ENCODE assay signal across 8 cellular contexts in the genomic region with DNA sequence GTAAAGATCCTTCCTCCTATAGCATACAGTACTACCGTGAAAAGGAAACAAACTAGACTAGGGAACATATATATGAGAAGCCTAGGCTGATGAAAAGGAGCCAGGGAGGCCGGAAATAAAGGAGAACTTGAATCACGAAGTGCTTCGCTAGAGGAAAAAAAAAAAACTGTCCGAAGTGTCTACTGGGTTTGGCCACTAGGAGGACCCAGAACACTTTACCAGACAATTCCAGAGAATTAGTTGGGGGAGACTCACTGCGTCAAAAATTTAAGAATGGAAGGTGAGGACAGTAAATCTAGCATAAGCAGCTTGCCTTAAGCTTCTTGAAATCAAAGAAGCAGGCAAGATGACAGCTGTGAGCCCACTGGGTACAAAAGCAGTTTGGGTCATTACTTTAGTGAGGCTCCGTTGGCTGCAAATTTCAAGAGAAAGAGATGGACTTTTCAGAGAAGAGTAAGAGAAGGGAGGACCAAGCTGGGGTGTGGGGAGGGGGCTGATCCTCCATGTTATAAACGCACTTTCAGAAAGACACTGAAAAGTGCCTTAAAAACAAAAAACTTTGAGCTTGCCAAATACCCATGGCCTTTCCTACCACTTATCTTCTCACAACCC. TPM values are rescaled to one million over a fixed set of nuclear protein-coding genes. Genes with fewer than 3 reads are reported as not detected.
DNase-seq lines count a peak whose midpoint lies in the region; ATAC-seq and TF ChIP-seq lines count a peak whose summit lies in the region.

No MANE protein-coding gene starts in this region.

- H3K36me3 ChIP-seq in right atrium auricular region = no peaks in the 10 kb centered on the region
- H3K36me3 ChIP-seq in skeletal muscle satellite cell (ENCODE audit: insufficient read depth, low read length) = no peaks in the 10 kb centered on the region

- H3K4me2 ChIP-seq in skeletal muscle satellite cell (ENCODE audit: low read length) = peak overlapping the region; percentile 23

- H3K4me1 ChIP-seq in right atrium auricular region (peaks cover 0 to 11% of the 10 kb centered on the region in 2 donors), skeletal muscle satellite cell (ENCODE audit: control insufficient read depth, insufficient read depth, low read length) (no peaks in the 10 kb centered on the region)

- intact Hi-C loops in activated T-helper 1 cell treated with anti-CD3 and anti-CD28 coated beads, Interleukin-12 subunit alpha, Interleukin-12 subunit beta, Interleukin-2, Interleukin-4 antibody, amounts not matched to agents 30 ng/mL and 10 ng/mL and 1 ng/mL, durations not matched to agents 14 hours and 24 hours and 36 hours (cut with micrococcal nuclease) = loop anchor here (1.0 to 5.0 kb wide), 2 partner anchors 112 to 317 kb away; no protein-coding TSS in a partner anchor

- H3K27me3 ChIP-seq in right atrium auricular region = no peaks in the 10 kb centered on the region
- H3K27me3 ChIP-seq in skeletal muscle satellite cell (ENCODE audit: control insufficient read depth, insufficient read depth, low read length) = no peaks in the 10 kb centered on the region

- peak; percentile 86 for TF ChIP-seq CTCF in 22Rv1 (IDR thresholded peaks at IDR 0.05)
- TF ChIP-seq CTCF in NB4 (IDR thresholded peaks at IDR 0.05; ENCODE audit: low read depth, low read length) = peak; percentile 73
- peak; percentile 68 to 84 for TF ChIP-seq CTCF in right atrium auricular region (IDR thresholded peaks at IDR 0.05)

- H3K4me3 Mint-ChIP-seq in activated T-helper 1 cell treated with anti-CD3 and anti-CD28 coated beads, Interleukin-12 subunit alpha, Interleukin-12 subunit beta, Interleukin-2, Interleukin-4 antibody, amounts not matched to agents 30 ng/mL and 10 ng/mL and 1 ng/mL, durations not matched to agents 14 hours and 24 hours and 36 hours = no peak overlapping the region

- peaks cover 5% of the 10 kb centered on the region for H3K36me3 Mint-ChIP-seq in activated T-helper 1 cell treated with anti-CD3 and anti-CD28 coated beads, Interleukin-12 subunit alpha, Interleukin-12 subunit beta, Interleukin-2, Interleukin-4 antibody, amounts not matched to agents 30 ng/mL and 10 ng/mL and 1 ng/mL, durations not matched to agents 14 hours and 24 hours and 36 hours (ENCODE audit: low read depth)

- no peak overlapping the region for H3K4me3 ChIP-seq in NB4 (ENCODE audit: low read depth, low read length)
- H3K4me3 ChIP-seq in right atrium auricular region = no peak overlapping the region
- H3K4me3 ChIP-seq in skeletal muscle satellite cell (ENCODE audit: low read length) = no peak overlapping the region

- TF ChIP-seq POLR2A in NB4 (IDR thresholded peaks at IDR 0.05; ENCODE audit: extremely low read depth, insufficient read length) = no peak

- peaks cover 45% of the 10 kb centered on the region for H3K4me1 Mint-ChIP-seq in activated T-helper 1 cell treated with anti-CD3 and anti-CD28 coated beads, Interleukin-12 subunit alpha, Interleukin-12 subunit beta, Interleukin-2, Interleukin-4 antibody, amounts not matched to agents 30 ng/mL and 10 ng/mL and 1 ng/mL, durations not matched to agents 14 hours and 24 hours and 36 hours (ENCODE audit: low read depth)

- peak; percentile 79 for DNase-seq in EL
- DNase-seq in NB4 (ENCODE audit: low read depth) = peak; percentile 70
- no peak for DNase-seq in activated T-helper 1 cell treated with anti-CD3 and anti-CD28 coated beads, Interleukin-12 subunit alpha, Interleukin-12 subunit beta, Interleukin-2, Interleukin-4 antibody, amounts not matched to agents 30 ng/mL and 10 ng/mL and 1 ng/mL, durations not matched to agents 14 hours and 24 hours and 36 hours (ENCODE audit: low spot score)
- no peak for DNase-seq in right atrium auricular region (ENCODE audit: low spot score)
- DNase-seq in mesenteric fat pad (ENCODE audit: low spot score) = no peak

- peak overlapping the region; percentile 25 for H3K27ac Mint-ChIP-seq in activated T-helper 1 cell treated with anti-CD3 and anti-CD28 coated beads, Interleukin-12 subunit alpha, Interleukin-12 subunit beta, Interleukin-2, Interleukin-4 antibody, amounts not matched to agents 30 ng/mL and 10 ng/mL and 1 ng/mL, durations not matched to agents 14 hours and 24 hours and 36 hours

- H3K9me3 Mint-ChIP-seq in activated T-helper 1 cell treated with anti-CD3 and anti-CD28 coated beads, Interleukin-12 subunit alpha, Interleukin-12 subunit beta, Interleukin-2, Interleukin-4 antibody, amounts not matched to agents 30 ng/mL and 10 ng/mL and 1 ng/mL, durations not matched to agents 14 hours and 24 hours and 36 hours = peaks cover 14% of the 10 kb centered on the region

- ATAC-seq in activated CD4-positive, CD25-positive, alpha-beta regulatory T cell treated with anti-CD3 and anti-CD28 coated beads, Interleukin-2, amount 50 U/mL, for 24 hours = no peak

- H3K27ac ChIP-seq in 22Rv1 = no peak overlapping the region
- no peak overlapping the region for H3K27ac ChIP-seq in right atrium auricular region

- H3K27me3 Mint-ChIP-seq in activated T-helper 1 cell treated with anti-CD3 and anti-CD28 coated beads, Interleukin-12 subunit alpha, Interleukin-12 subunit beta, Interleukin-2, Interleukin-4 antibody, amounts not matched to agents 30 ng/mL and 10 ng/mL and 1 ng/mL, durations not matched to agents 14 hours and 24 hours and 36 hours (ENCODE audit: insufficient read depth) = no peaks in the 10 kb centered on the region

- no peak overlapping the region for H3K9ac ChIP-seq in skeletal muscle satellite cell (ENCODE audit: low read depth, low read length)

- no peaks in the 10 kb centered on the region for H3K9me3 ChIP-seq in right atrium auricular region
- H3K9me3 ChIP-seq in skeletal muscle satellite cell (replicated peaks; ENCODE audit: low read length) = no peaks in the 10 kb centered on the region

RNA-seq across cellular contexts. Expression of a gene that starts 47.4 kb away (rescaled TPM):
- 48.7 and 49.4 TPM in 2 replicates for total RNA-seq in activated T-helper 1 cell treated with anti-CD3 and anti-CD28 coated beads, Interleukin-12 subunit alpha, Interleukin-12 subunit beta, Interleukin-2, Interleukin-4 antibody, amounts not matched to agents 30 ng/mL and 10 ng/mL and 1 ng/mL, durations not matched to agents 14 hours and 24 hours and 36 hours
- total RNA-seq in right atrium auricular region (10 to 100 TPM; 60.5 to 65.4 TPM), mesenteric fat pad (15.7 TPM)
- total RNA-seq in skeletal muscle satellite cell (2012; rRNA removed) = 149 and 191 TPM in 2 replicates

Comparison
In these comparisons a context has a peak if more than half of its experiments do, and no peak if none do; other contexts are left out.
1. DNase-seq: peak in EL (single experiment) and NB4 (single experiment); none in activated T-helper 1 cell treated with anti-CD3 and anti-CD28 coated beads, Interleukin-12 subunit alpha, Interleukin-12 subunit beta, Interleukin-2, Interleukin-4 antibody, amounts not matched to agents 30 ng/mL and 10 ng/mL and 1 ng/mL, durations not matched to agents 14 hours and 24 hours and 36 hours (single experiment), right atrium auricular region (single experiment) and mesenteric fat pad (single experiment).
2. Peak in every context shown above with its lines, with median percentiles within 50 percentile points of each other: CTCF ChIP-seq.